Comparison of ENCODE assay signal across 8 cellular contexts in genomic region chr5:119355636-119356383, GRCh38. TPM values are rescaled to one million over a fixed set of nuclear protein-coding genes. Genes with fewer than 3 reads are reported as not detected.
DNase-seq lines count a peak whose midpoint lies in the region; ATAC-seq lines count a peak whose summit lies in the region.

TNFAIP8 (plus strand) TSS chr5:119356019; CDS start chr5:119356091, 72 bp downstream.

- H3K9me3 ChIP-seq in CD8-positive, alpha-beta memory T cell (ENCODE audit: low read length), result no peaks in the 10 kb centered on the region
- H3K9me3 ChIP-seq in effector memory CD4-positive, alpha-beta T cell (ENCODE audit: control insufficient read depth, low read length), result no peaks in the 10 kb centered on the region

- peaks cover 0 to 12% (median 2%) of the 10 kb centered on the region in 3 donors for H3K36me3 Mint-ChIP-seq in CD8-positive, alpha-beta memory T cell
- peaks cover 2% of the 10 kb centered on the region for H3K36me3 Mint-ChIP-seq in IgD-negative memory B cell

- H3K4me1 ChIP-seq in CD8-positive, alpha-beta memory T cell (ENCODE audit: insufficient read depth, low read length), result peaks cover 87% of the 10 kb centered on the region
- peaks cover 64% of the 10 kb centered on the region for H3K4me1 ChIP-seq in effector memory CD4-positive, alpha-beta T cell (ENCODE audit: control insufficient read depth, insufficient read depth, low read length, poor library complexity, severe bottlenecking)

- H3K27me3 Mint-ChIP-seq in CD8-positive, alpha-beta memory T cell, result no peaks in the 10 kb centered on the region
- H3K27me3 Mint-ChIP-seq in IgD-negative memory B cell, result no peaks in the 10 kb centered on the region

- CTCF ChIA-PET in CD8-positive, alpha-beta memory T cell (lab: Charles Lee), result interaction anchor here (1.0 to 4.0 kb wide), 7 partner anchors 15 to 367 kb away, joined by 3 to 19 read pairs (median 7); partner anchors contain the start of gene DTWD2

- H3K9me3 Mint-ChIP-seq in CD8-positive, alpha-beta memory T cell, result no peaks in the 10 kb centered on the region
- no peaks in the 10 kb centered on the region for H3K9me3 Mint-ChIP-seq in IgD-negative memory B cell

- H3K27ac ChIP-seq in CD8-positive, alpha-beta memory T cell (ENCODE audit: low read depth, low read length), result peak within 1 kb of the TSS; percentile 21
- peak within 1 kb of the TSS; percentile 76 for H3K27ac ChIP-seq in effector memory CD4-positive, alpha-beta T cell (ENCODE audit: insufficient read depth, low read length, poor library complexity, severe bottlenecking)

- peak in 3 of 5 donors; percentile 38 to 53 (median 39) for DNase-seq in CD8-positive, alpha-beta memory T cell
- peak; percentile 58 to 68 for DNase-seq in activated CD4-positive, alpha-beta T cell treated with anti-CD3 and anti-CD28 coated beads, Interleukin-2, amount 50 U/mL, for 4 hours
- DNase-seq in effector memory CD4-positive, alpha-beta T cell, result peak; percentile 37 to 47 (median 45)
- DNase-seq in medulla oblongata (ENCODE audit: extremely low spot score) (peak; percentile 69), NCI-H446 treated with DMSO at 0.1 percent for 48 hours (lab: John Stamatoyannopoulos, UW) (no peak)
- DNase-seq in stimulated activated CD4-positive, alpha-beta T cell treated with anti-CD3 and anti-CD28 coated beads, TNF-alpha, amount 100 ng/mL, for 48 hours (ENCODE audit: low read depth in 3 of 3), result peak; percentile 72

- H3K36me3 ChIP-seq in CD8-positive, alpha-beta memory T cell (ENCODE audit: insufficient read depth, low read length), result no peaks in the 10 kb centered on the region
- H3K36me3 ChIP-seq in effector memory CD4-positive, alpha-beta T cell (ENCODE audit: control insufficient read depth, insufficient read depth, low read length), result no peaks in the 10 kb centered on the region

- peak; percentile 41 for ATAC-seq in GM21515 (IDR thresholded peaks at IDR 0.05; ENCODE audit: unreplicated experiment)

- peak within 1 kb of the TSS; percentile 81 to 95 (median 91) for H3K4me3 Mint-ChIP-seq in CD8-positive, alpha-beta memory T cell
- H3K4me3 Mint-ChIP-seq in IgD-negative memory B cell, result peak within 1 kb of the TSS; percentile 80 to 99 (median 97)

- no peaks in the 10 kb centered on the region for H3K27me3 ChIP-seq in CD8-positive, alpha-beta memory T cell (ENCODE audit: insufficient read depth, low read length, poor library complexity, severe bottlenecking)
- no peaks in the 10 kb centered on the region for H3K27me3 ChIP-seq in effector memory CD4-positive, alpha-beta T cell (replicated peaks; ENCODE audit: control insufficient read depth, insufficient read depth, low read length, poor library complexity, severe bottlenecking)

- POLR2A ChIA-PET in CD8-positive, alpha-beta memory T cell (lab: Charles Lee), result interaction anchor here (1.1 to 1.8 kb wide), 5 partner anchors 10 to 40 kb away, joined by 3 to 10 read pairs (median 6); no protein-coding TSS in a partner anchor

- peaks cover 88 to 99% (median 98%) of the 10 kb centered on the region in 3 donors for H3K4me1 Mint-ChIP-seq in CD8-positive, alpha-beta memory T cell
- H3K4me1 Mint-ChIP-seq in IgD-negative memory B cell, result peaks cover 57 to 66% (median 62%) of the 10 kb centered on the region in 3 donors

- peak within 1 kb of the TSS; percentile 76 to 95 (median 90) for H3K27ac Mint-ChIP-seq in CD8-positive, alpha-beta memory T cell
- H3K27ac Mint-ChIP-seq in IgD-negative memory B cell, result peak within 1 kb of the TSS; percentile 65 to 98 (median 87)

- peak within 1 kb of the TSS; percentile 37 for H3K4me3 ChIP-seq in CD8-positive, alpha-beta memory T cell (ENCODE audit: low read length)
- H3K4me3 ChIP-seq in effector memory CD4-positive, alpha-beta T cell (ENCODE audit: insufficient read depth, low read depth, low read length, poor library complexity, severe bottlenecking), result peak within 1 kb of the TSS; percentile 66

RNA-seq across cellular contexts. Expression of gene TNFAIP8, which starts in this region (rescaled TPM):
- total RNA-seq in CD8-positive, alpha-beta memory T cell, result 100 to 1,000 TPM; 295 to 311 TPM
- 207 TPM for polyA plus RNA-seq in CD8-positive, alpha-beta memory T cell
- polyA plus RNA-seq in IgD-negative memory B cell, result 285 TPM
